ENCODE assay signal across 7 cellular contexts in the genomic region with DNA sequence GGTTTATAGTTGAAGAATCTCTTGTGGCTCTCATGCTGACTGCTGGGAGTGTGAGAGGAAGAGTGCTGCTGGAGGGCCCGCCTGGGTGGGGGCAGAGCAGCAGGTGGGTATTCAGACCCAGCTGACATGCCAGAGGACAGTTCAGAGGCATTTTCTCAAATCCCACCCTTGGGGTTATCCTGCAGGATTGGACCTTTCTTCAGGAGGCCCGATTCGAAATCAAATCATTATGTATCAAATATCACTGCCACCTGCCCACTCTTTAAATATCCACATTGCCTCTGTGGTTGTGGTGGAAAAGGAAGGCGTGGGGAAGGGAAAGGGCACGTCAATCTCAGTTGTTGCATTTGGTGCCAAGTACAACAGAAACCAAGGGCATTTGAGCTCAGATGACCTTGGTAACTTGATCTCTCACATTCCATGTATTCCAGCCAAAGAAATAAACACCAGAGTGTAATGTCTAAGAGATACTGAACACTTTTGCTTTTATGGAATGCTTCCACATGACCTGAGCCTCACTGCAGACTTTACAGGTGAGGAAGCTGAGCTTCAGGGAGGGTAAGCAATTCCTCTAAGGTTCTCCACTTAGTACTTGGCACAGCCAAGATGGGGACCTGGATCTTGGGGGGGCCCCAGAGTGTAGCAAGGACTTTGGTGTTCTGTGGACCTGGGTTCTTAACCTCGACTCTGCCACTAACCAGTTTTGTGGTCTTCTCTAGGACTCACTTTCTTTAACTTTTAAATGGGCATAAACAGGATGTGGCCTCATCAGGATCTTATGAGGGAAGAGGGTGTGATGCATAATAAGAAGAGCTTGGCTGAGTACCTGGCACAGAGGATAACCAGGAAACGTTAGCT.
DNase-seq lines count a peak whose midpoint lies in the region; ATAC-seq and TF ChIP-seq lines count a peak whose summit lies in the region.

No MANE protein-coding gene starts in this region.

- peak; percentile 91 for TF ChIP-seq EP300 in Ishikawa (IDR thresholded peaks at IDR 0.05; ENCODE audit: borderline replicate concordance)

- peak in 1 of 2 donors; percentile 3 for DNase-seq in activated naive CD4-positive, alpha-beta T cell treated with anti-CD3 and anti-CD28 coated beads, Interleukin-2, amount 50 U/mL, for 72 hours (ENCODE audit: low spot score in 2 of 2)
- peak; percentile 69 for DNase-seq in iris pigment epithelial cell (ENCODE audit: low read depth)
- DNase-seq in stimulated activated naive CD8-positive, alpha-beta T cell treated with anti-CD3 and anti-CD28 coated beads, Interleukin-15, amount 100 ng/mL, for 72 hours: no peak
- DNase-seq in activated CD8-positive, alpha-beta memory T cell treated with anti-CD3 and anti-CD28 coated beads, Interleukin-2, amount 50 U/mL, for 48 hours: no peak
- no peak for DNase-seq in stimulated activated CD4-positive, alpha-beta T cell treated with anti-CD3 and anti-CD28 coated beads, Interleukin-2, amount 100 ng/mL, for 24 hours
- DNase-seq in activated CD8-positive, alpha-beta memory T cell treated with anti-CD3 and anti-CD28 coated beads for 24 hours: no peak

- peak; percentile 20; the same call in 1 of the 2 replicates for TF ChIP-seq RAD21 in Ishikawa (IDR thresholded peaks at IDR 0.05; ENCODE audit: low read depth)

- no peaks in the 10 kb centered on the region for H3K27me3 Mint-ChIP-seq in stimulated activated naive CD8-positive, alpha-beta T cell treated with anti-CD3 and anti-CD28 coated beads, Interleukin-15, amount 100 ng/mL, for 72 hours

- H3K27ac Mint-ChIP-seq in activated naive CD4-positive, alpha-beta T cell treated with anti-CD3 and anti-CD28 coated beads, Interleukin-2, amount 50 U/mL, for 72 hours: peak overlapping the region; percentile 55 to 78
- no peak overlapping the region for H3K27ac Mint-ChIP-seq in stimulated activated naive CD8-positive, alpha-beta T cell treated with anti-CD3 and anti-CD28 coated beads, Interleukin-15, amount 100 ng/mL, for 72 hours

- peak; percentile 36 to 58 for ATAC-seq in activated naive CD4-positive, alpha-beta T cell treated with anti-CD3 and anti-CD28 coated beads, Interleukin-2, amount 50 U/mL, for 72 hours
- ATAC-seq in stimulated activated naive CD8-positive, alpha-beta T cell treated with anti-CD3 and anti-CD28 coated beads, Interleukin-15, amount 100 ng/mL, for 72 hours: peak; percentile 64

- H3K36me3 Mint-ChIP-seq in activated naive CD4-positive, alpha-beta T cell treated with anti-CD3 and anti-CD28 coated beads, Interleukin-2, amount 50 U/mL, for 72 hours: no peaks in the 10 kb centered on the region

- H3K4me3 Mint-ChIP-seq in stimulated activated naive CD8-positive, alpha-beta T cell treated with anti-CD3 and anti-CD28 coated beads, Interleukin-15, amount 100 ng/mL, for 72 hours: peak overlapping the region; percentile 18 to 67

- H3K9me3 Mint-ChIP-seq in activated naive CD4-positive, alpha-beta T cell treated with anti-CD3 and anti-CD28 coated beads, Interleukin-2, amount 50 U/mL, for 72 hours: no peaks in the 10 kb centered on the region
- H3K9me3 Mint-ChIP-seq in stimulated activated naive CD8-positive, alpha-beta T cell treated with anti-CD3 and anti-CD28 coated beads, Interleukin-15, amount 100 ng/mL, for 72 hours: no peaks in the 10 kb centered on the region

- H3K4me1 Mint-ChIP-seq in stimulated activated naive CD8-positive, alpha-beta T cell treated with anti-CD3 and anti-CD28 coated beads, Interleukin-15, amount 100 ng/mL, for 72 hours: peaks cover 49% of the 10 kb centered on the region

TF ChIP-seq in Ishikawa, 13 proteins besides CTCF, POLR2A, EP300 and RAD21:
- TF ChIP-seq TEAD4 (IDR thresholded peaks at IDR 0.05): peak; percentile 96
- TF ChIP-seq, protein P1, sequence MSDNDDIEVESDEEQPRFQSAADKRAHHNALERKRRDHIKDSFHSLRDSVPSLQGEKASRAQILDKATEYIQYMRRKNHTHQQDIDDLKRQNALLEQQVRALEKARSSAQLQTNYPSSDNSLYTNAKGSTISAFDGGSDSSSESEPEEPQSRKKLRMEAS (IDR thresholded peaks at IDR 0.05): peak; percentile 37; the same call in 1 of the 2 replicates
- TF ChIP-seq FOXM1 (IDR thresholded peaks at IDR 0.05; ENCODE audit: borderline replicate concordance, low read depth): peak; percentile 60
- TF ChIP-seq TAF1 (IDR thresholded peaks at IDR 0.05; ENCODE audit: low read depth): no peak
- no peak for TF ChIP-seq EGR1 (IDR thresholded peaks at IDR 0.05)
- TF ChIP-seq, protein P2, sequence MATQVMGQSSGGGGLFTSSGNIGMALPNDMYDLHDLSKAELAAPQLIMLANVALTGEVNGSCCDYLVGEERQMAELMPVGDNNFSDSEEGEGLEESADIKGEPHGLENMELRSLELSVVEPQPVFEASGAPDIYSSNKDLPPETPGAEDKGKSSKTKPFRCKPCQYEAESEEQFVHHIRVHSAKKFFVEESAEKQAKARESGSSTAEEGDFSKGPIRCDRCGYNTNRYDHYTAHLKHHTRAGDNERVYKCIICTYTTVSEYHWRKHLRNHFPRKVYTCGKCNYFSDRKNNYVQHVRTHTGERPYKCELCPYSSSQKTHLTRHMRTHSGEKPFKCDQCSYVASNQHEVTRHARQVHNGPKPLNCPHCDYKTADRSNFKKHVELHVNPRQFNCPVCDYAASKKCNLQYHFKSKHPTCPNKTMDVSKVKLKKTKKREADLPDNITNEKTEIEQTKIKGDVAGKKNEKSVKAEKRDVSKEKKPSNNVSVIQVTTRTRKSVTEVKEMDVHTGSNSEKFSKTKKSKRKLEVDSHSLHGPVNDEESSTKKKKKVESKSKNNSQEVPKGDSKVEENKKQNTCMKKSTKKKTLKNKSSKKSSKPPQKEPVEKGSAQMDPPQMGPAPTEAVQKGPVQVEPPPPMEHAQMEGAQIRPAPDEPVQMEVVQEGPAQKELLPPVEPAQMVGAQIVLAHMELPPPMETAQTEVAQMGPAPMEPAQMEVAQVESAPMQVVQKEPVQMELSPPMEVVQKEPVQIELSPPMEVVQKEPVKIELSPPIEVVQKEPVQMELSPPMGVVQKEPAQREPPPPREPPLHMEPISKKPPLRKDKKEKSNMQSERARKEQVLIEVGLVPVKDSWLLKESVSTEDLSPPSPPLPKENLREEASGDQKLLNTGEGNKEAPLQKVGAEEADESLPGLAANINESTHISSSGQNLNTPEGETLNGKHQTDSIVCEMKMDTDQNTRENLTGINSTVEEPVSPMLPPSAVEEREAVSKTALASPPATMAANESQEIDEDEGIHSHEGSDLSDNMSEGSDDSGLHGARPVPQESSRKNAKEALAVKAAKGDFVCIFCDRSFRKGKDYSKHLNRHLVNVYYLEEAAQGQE (IDR thresholded peaks at IDR 0.05; ENCODE audit: low read depth): no peak
- no peak for TF ChIP-seq CEBPB (IDR thresholded peaks at IDR 0.05)
- TF ChIP-seq YY1 (IDR thresholded peaks at IDR 0.05; ENCODE audit: low read depth): no peak; the same call in none of the 2 replicates
- peak; percentile 80 for TF ChIP-seq TCF12 (IDR thresholded peaks at IDR 0.05; ENCODE audit: low read depth)
- TF ChIP-seq, protein P3, sequence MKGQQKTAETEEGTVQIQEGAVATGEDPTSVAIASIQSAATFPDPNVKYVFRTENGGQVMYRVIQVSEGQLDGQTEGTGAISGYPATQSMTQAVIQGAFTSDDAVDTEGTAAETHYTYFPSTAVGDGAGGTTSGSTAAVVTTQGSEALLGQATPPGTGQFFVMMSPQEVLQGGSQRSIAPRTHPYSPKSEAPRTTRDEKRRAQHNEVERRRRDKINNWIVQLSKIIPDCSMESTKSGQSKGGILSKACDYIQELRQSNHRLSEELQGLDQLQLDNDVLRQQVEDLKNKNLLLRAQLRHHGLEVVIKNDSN (IDR thresholded peaks at IDR 0.05): no peak
- no peak for TF ChIP-seq CREB1 (IDR thresholded peaks at IDR 0.05; ENCODE audit: low read depth)
- TF ChIP-seq ZBTB7A (IDR thresholded peaks at IDR 0.05; ENCODE audit: low read depth): no peak
- TF ChIP-seq NFIC (IDR thresholded peaks at IDR 0.05): peak; percentile 94

Comparison
In these comparisons a context has a peak if more than half of its experiments do, and no peak if none do; other contexts are left out.
1. H3K27ac Mint-ChIP-seq: peak in activated naive CD4-positive, alpha-beta T cell treated with anti-CD3 and anti-CD28 coated beads, Interleukin-2, amount 50 U/mL, for 72 hours (2 of 2); none in stimulated activated naive CD8-positive, alpha-beta T cell treated with anti-CD3 and anti-CD28 coated beads, Interleukin-15, amount 100 ng/mL, for 72 hours (0 of 2).